Comparison of ENCODE assay signal across 1 cellular context in genomic region chr5:754143-754632, GRCh38. TPM values are rescaled to one million over a fixed set of nuclear protein-coding genes. Genes with fewer than 3 reads are reported as not detected.
"Had no signal": no experiment of that assay in that cellular context is flagged by ENCODE, and none has a peak within 500 bp of the region (broad histone marks: within the 10 kb centered on the region; RNA-seq: fewer than 3 reads in every experiment).

No MANE protein-coding gene starts in this region.

RNA-seq across cellular contexts. Expression of gene ZDHHC11B, which starts 30.3 kb away (rescaled TPM):
- total RNA-seq: activated T-helper 1 cell treated with anti-CD3 and anti-CD28 coated beads, Interleukin-12 subunit alpha, Interleukin-12 subunit beta, Interleukin-2, Interleukin-4 antibody, amounts not matched to agents 30 ng/mL and 10 ng/mL and 1 ng/mL, durations not matched to agents 14 hours and 24 hours and 36 hours had no signal
